In the genomic region with DNA sequence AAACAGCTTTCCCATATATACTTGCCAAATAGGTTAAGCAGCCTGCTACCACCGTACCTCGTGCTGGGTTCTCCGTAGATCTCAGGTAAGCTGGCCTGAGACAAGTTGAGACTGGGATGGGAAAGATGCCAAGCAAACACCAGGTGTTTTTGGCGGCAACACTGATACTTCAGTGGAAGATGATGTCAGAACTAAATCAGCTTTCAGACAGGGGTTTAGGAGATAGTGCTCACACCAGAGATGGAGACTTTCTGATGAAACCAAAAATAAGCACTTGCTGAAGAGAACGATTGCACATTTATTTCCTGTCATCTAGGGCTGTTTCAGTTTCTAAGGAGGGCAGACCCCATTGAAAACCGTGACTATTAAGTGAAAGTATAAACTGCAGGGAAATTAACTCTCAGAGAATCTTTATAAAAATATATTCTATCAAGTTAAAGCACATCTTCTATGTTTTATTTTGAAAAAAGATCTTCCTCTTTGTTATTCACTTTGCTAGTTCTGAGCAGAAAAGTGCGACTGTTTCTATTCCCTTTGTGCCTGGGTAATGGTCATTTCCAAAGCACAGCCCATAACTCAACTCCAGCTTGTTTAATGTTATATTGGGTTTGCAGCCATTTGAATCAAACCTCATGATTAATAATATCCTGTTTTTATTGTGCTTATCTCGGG, we compare ENCODE assay signal across 8 cellular contexts.
DNase-seq lines count a peak whose midpoint lies in the region; ATAC-seq, FAIRE-seq and TF ChIP-seq lines count a peak whose summit lies in the region.

No MANE protein-coding gene starts in this region.

- H3K9me3 ChIP-seq in T-helper 17 cell (ENCODE audit: control insufficient read depth, low read length, poor library complexity, severe bottlenecking) = no peaks in the 10 kb centered on the region

- ATAC-seq in GM21381 (IDR thresholded peaks at IDR 0.05; ENCODE audit: unreplicated experiment) (peak; percentile 100), HG03558 (IDR thresholded peaks at IDR 0.05; ENCODE audit: extremely low read depth, unreplicated experiment) (peak; percentile 100), T-helper 17 cell (peak; percentile 54), SK-N-SH treated with all-trans-retinoic acid at 6 μM for 48 hours (no peak)

- no peaks in the 10 kb centered on the region for H3K9me3 Mint-ChIP-seq in CD14-positive monocyte

- H3K27me3 Mint-ChIP-seq in T-helper 17 cell = peaks cover 9% of the 10 kb centered on the region
- H3K27me3 Mint-ChIP-seq in CD14-positive monocyte (ENCODE audit: low read depth in 3 of 3) = peaks cover 0 to 4% (median 0%) of the 10 kb centered on the region in 3 donors

- no peak overlapping the region for H3K4me3 Mint-ChIP-seq in T-helper 17 cell
- H3K4me3 Mint-ChIP-seq in CD14-positive monocyte = peak overlapping the region in 1 of 2 donors; percentile 61

- H3K27ac Mint-ChIP-seq in T-helper 17 cell (no peak overlapping the region), CD14-positive monocyte (peak overlapping the region in 1 of 7 donors; percentile 60)

- no peak for TF ChIP-seq POLR2A in GM12891 (IDR thresholded peaks at IDR 0.05; ENCODE audit: low read depth, low read length)

- DNase-seq in GM12891 (ENCODE audit: insufficient read length, low spot score) (no peak), T-helper 17 cell (no peak), CD14-positive monocyte (ENCODE audit: low spot score) (no peak), AG08395 (ENCODE audit: low spot score) (no peak)
- DNase-seq in central memory CD4-positive, alpha-beta T cell = no peak

- H3K36me3 Mint-ChIP-seq in T-helper 17 cell (ENCODE audit: low read depth) = no peaks in the 10 kb centered on the region
- H3K36me3 Mint-ChIP-seq in CD14-positive monocyte = peaks cover 3 to 7% of the 10 kb centered on the region in 2 donors

- no peak for TF ChIP-seq CTCF in CD14-positive monocyte (IDR thresholded peaks at IDR 0.05)

- peak; percentile 94 for FAIRE-seq in GM12891 (lab: Jason Lieb, UNC)

- peaks cover 2% of the 10 kb centered on the region for H3K4me1 Mint-ChIP-seq in T-helper 17 cell
- H3K4me1 Mint-ChIP-seq in CD14-positive monocyte = peaks cover 4% of the 10 kb centered on the region

- intact Hi-C loops in CD14-positive monocyte (cut with micrococcal nuclease) = no loop called here

TF ChIP-seq in GM12891, 5 proteins besides CTCF, POLR2A, EP300 and RAD21:
- TF ChIP-seq POLR2AphosphoS5 (IDR thresholded peaks at IDR 0.05; ENCODE audit: low read depth, low read length) = no peak
- TF ChIP-seq PAX5 (IDR thresholded peaks at IDR 0.05; ENCODE audit: insufficient read depth, low read length, severe bottlenecking) = no peak
- no peak for TF ChIP-seq POU2F2 (IDR thresholded peaks at IDR 0.05; ENCODE audit: low read depth, low read length)
- no peak for TF ChIP-seq TAF1 (IDR thresholded peaks at IDR 0.05; ENCODE audit: low read depth, low read length)
- no peak for TF ChIP-seq SPI1 (IDR thresholded peaks at IDR 0.05; ENCODE audit: low read depth, low read length)

TF ChIP-seq in SK-N-SH treated with all-trans-retinoic acid at 6 μM for 48 hours, 23 proteins besides CTCF, POLR2A, EP300 and RAD21:
- TF ChIP-seq OSR1 (CRISPR knock-in tag; IDR thresholded peaks at IDR 0.05) = no peak
- TF ChIP-seq, protein P1, sequence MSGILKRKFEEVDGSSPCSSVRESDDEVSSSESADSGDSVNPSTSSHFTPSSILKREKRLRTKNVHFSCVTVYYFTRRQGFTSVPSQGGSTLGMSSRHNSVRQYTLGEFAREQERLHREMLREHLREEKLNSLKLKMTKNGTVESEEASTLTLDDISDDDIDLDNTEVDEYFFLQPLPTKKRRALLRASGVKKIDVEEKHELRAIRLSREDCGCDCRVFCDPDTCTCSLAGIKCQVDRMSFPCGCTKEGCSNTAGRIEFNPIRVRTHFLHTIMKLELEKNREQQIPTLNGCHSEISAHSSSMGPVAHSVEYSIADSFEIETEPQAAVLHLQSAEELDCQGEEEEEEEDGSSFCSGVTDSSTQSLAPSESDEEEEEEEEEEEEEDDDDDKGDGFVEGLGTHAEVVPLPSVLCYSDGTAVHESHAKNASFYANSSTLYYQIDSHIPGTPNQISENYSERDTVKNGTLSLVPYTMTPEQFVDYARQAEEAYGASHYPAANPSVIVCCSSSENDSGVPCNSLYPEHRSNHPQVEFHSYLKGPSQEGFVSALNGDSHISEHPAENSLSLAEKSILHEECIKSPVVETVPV (CRISPR knock-in tag; IDR thresholded peaks at IDR 0.05) = no peak
- TF ChIP-seq ZFP3 (CRISPR knock-in tag; IDR thresholded peaks at IDR 0.05) = no peak
- TF ChIP-seq ZC3H10 (CRISPR knock-in tag; IDR thresholded peaks at IDR 0.05) = no peak
- no peak for TF ChIP-seq CSDC2 (CRISPR knock-in tag; IDR thresholded peaks at IDR 0.05)
- no peak for TF ChIP-seq ARNTL (CRISPR knock-in tag; IDR thresholded peaks at IDR 0.05; ENCODE audit: borderline replicate concordance, low read depth)
- no peak for TF ChIP-seq SNAI2 (CRISPR knock-in tag; IDR thresholded peaks at IDR 0.05)
- TF ChIP-seq TCF4 (CRISPR knock-in tag; IDR thresholded peaks at IDR 0.05; ENCODE audit: borderline replicate concordance) = no peak
- no peak for TF ChIP-seq ZNF8 (CRISPR knock-in tag; IDR thresholded peaks at IDR 0.05)
- TF ChIP-seq RARB (CRISPR knock-in tag; IDR thresholded peaks at IDR 0.05) = no peak
